ENCODE assay signal across 8 cellular contexts in the genomic region with DNA sequence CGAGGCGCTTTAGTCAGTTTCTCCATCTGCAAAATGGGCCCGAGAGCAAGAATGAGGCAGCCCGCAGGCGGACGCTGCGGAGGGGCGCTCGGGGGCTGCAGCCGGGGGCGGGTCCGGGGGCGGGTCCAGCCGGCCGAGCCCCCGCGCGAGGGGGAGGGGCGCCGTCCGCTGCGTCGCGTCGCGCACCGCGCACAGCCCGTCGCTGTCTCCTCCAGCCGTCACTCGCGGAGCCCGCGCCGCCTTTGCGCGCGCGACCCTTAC. TPM values are rescaled to one million over a fixed set of nuclear protein-coding genes. Genes with fewer than 3 reads are reported as not detected.
DNase-seq lines count a peak whose midpoint lies in the region; ATAC-seq, FAIRE-seq and TF ChIP-seq lines count a peak whose summit lies in the region.

No MANE protein-coding gene starts in this region.

- POLR2A ChIA-PET in H1 (lab: Charles Lee; ENCODE audit: partially characterized antibody): interaction anchor here (0.6 to 3.8 kb wide), 7 partner anchors 10 to 341 kb away, joined by 3 to 11 read pairs (median 3); a partner anchor contains a TSS

- no peak overlapping the region for H2BK15ac ChIP-seq in H1 (ENCODE audit: low read length)

- peak overlapping the region; percentile 52 to 72 (median 61) for H3K4me3 ChIP-seq in H1 (ENCODE audit: extremely low read depth in 1 of 4, insufficient read depth in 2 of 4, low read depth in 3 of 4, low read length in 4 of 4)

- H3K4ac ChIP-seq in H1 (replicated peaks; ENCODE audit: insufficient read length, low read depth, low read length): no peak overlapping the region

- peak overlapping the region; percentile 89 for H3K4me3 Mint-ChIP-seq in natural killer cell

- no peak overlapping the region for H4K91ac ChIP-seq in H1 (replicated peaks; ENCODE audit: insufficient read length, low read length)

- H3K79me2 ChIP-seq in H1 (ENCODE audit: control insufficient read depth in 1 of 2, insufficient read depth in 2 of 2, low read length in 2 of 2): peaks cover 0 to 4% of the 10 kb centered on the region in 2 experiments; a peak in 1 of 4 replicates

- DNase-seq in Right ventricle myocardium inferior (ENCODE audit: missing footprints): no peak
- DNase-seq in cardiac septum (ENCODE audit: low spot score): no peak
- DNase-seq in NCI-H2227 (lab: John Stamatoyannopoulos, UW; ENCODE audit: unreplicated experiment): peak; percentile 92
- DNase-seq in H1 (ENCODE audit: low read depth in 1 of 2, low spot score in 2 of 2): no peak
- no peak for DNase-seq in natural killer cell
- DNase-seq in KG1 (lab: John Stamatoyannopoulos, UW): no peak
- no peak for DNase-seq in retina
- no peak for DNase-seq in stimulated activated CD4-positive, alpha-beta T cell treated with anti-CD3 and anti-CD28 coated beads, Interleukin-2, amount 100 ng/mL, for 48 hours

- peak overlapping the region in 3 of 4 experiments; percentile 7 to 53 (median 45); a peak in 5 of 7 replicates for H3K9ac ChIP-seq in H1 (replicated peaks in 1 of 4; ENCODE audit: extremely low read depth in 1 of 4, low read depth in 3 of 4, low read length in 3 of 4)

- CTCF ChIA-PET in H1 (lab: Charles Lee; ENCODE audit: partially characterized antibody): interaction anchor here (1.4 to 3.6 kb wide), 4 partner anchors 10 to 83 kb away, joined by 4 to 25 read pairs (median 5); a partner anchor contains a TSS

- peak overlapping the region; percentile 67 for H4K5ac ChIP-seq in H1 (ENCODE audit: insufficient read length, low read depth, low read length)

- H2BK5ac ChIP-seq in H1 (ENCODE audit: low read depth, low read length): peak overlapping the region; percentile 75

- peak overlapping the region; percentile 80 to 85 for H3K27ac Mint-ChIP-seq in natural killer cell

- peaks cover 5% of the 10 kb centered on the region for H3K23me2 ChIP-seq in H1 (ENCODE audit: low read depth, low read length)

- H3K4me1 Mint-ChIP-seq in natural killer cell: peaks cover 24% of the 10 kb centered on the region in 2 donors

- H3K23ac ChIP-seq in H1 (ENCODE audit: insufficient read length): no peak overlapping the region

- TF ChIP-seq CTCF in H1 (IDR thresholded peaks at IDR 0.05; ENCODE audit: control extremely low read depth in 1 of 3, insufficient read depth in 1 of 3, low read depth in 1 of 3, low read length in 3 of 3) (no peak), natural killer cell (IDR thresholded peaks at IDR 0.05) (no peak)

- no peak for FAIRE-seq in H1 (lab: Jason Lieb, UNC)

- no peak overlapping the region for H3K14ac ChIP-seq in H1 (ENCODE audit: insufficient read length)

- H3K27me3 ChIP-seq in H1 (replicated peaks in 1 of 4; ENCODE audit: control insufficient read depth in 3 of 4, extremely low read depth in 1 of 4, insufficient read depth in 3 of 4, low read length in 3 of 4): peaks cover 0 to 6% (median 4%) of the 10 kb centered on the region in 4 experiments; a peak in 4 of 7 replicates

- no peak; a peak in 1 of 3 replicates for TF ChIP-seq POLR2A in H1 (IDR thresholded peaks at IDR 0.05; ENCODE audit: control extremely low read depth in 1 of 2, low read depth in 2 of 2, low read length in 2 of 2)

- H3K9me3 Mint-ChIP-seq in natural killer cell: no peaks in the 10 kb centered on the region

- H2BK120ac ChIP-seq in H1 (replicated peaks; ENCODE audit: low read depth, low read length): no peak overlapping the region

- H3K27me3 Mint-ChIP-seq in natural killer cell (ENCODE audit: low read depth in 2 of 2): peaks cover 0 to 10% of the 10 kb centered on the region in 2 donors

- 0 out of 2 replicates have a peak overlapping the region, but pooled peaks have one; percentile 68 for H2BK12ac ChIP-seq in H1 (ENCODE audit: low read depth, low read length)

- TF ChIP-seq RAD21 in H1 (IDR thresholded peaks at IDR 0.05 in 1 of 2, conservative IDR thresholded peaks at IDR 0.05 in 1 of 2; ENCODE audit: low read depth in 2 of 2, low read length in 2 of 2): no peak

- no peak for TF ChIP-seq EP300 in H1 (IDR thresholded peaks at IDR 0.05; ENCODE audit: borderline replicate concordance in 1 of 2, low read depth in 2 of 2, low read length in 2 of 2)

- no peak overlapping the region for H2AK5ac ChIP-seq in H1 (ENCODE audit: low read depth, low read length)

- WGBS in H1 (ENCODE audit: extremely low coverage in 1 of 2, insufficient coverage in 1 of 2, insufficient read length in 1 of 2, insufficient replicate concordance in 2 of 2, low coverage in 1 of 2, low lambda C conversion rate in 2 of 2, missing lambda C conversion rate in 1 of 2), 2 experiments: 1% methylated on average over 17 of the region's 40 CpGs; no CpG with 5 or more reads in 1 of the 2 experiments

- no peak overlapping the region for H3K56ac ChIP-seq in H1 (replicated peaks; ENCODE audit: insufficient read length, low read depth, low read length)

- H2AFZ ChIP-seq in H1 (ENCODE audit: low read length): peak overlapping the region; percentile 80; the same call in 1 of the 2 replicates

- no peaks in the 10 kb centered on the region for H3K36me3 Mint-ChIP-seq in natural killer cell

- no peaks in the 10 kb centered on the region for H4K20me1 ChIP-seq in H1 (replicated peaks in 1 of 2; ENCODE audit: control insufficient read depth in 1 of 2, insufficient read depth in 2 of 2, low read length in 2 of 2)

- H3K4me2 ChIP-seq in H1 (ENCODE audit: insufficient read depth in 1 of 2, low read depth in 2 of 2, low read length in 2 of 2): peak overlapping the region; percentile 66 to 81

- H3K36me3 ChIP-seq in H1 (ENCODE audit: control insufficient read depth in 2 of 4, insufficient read depth in 4 of 4, low read length in 3 of 4): no peaks in the 10 kb centered on the region

- H3K4me1 ChIP-seq in H1 (replicated peaks in 1 of 4; ENCODE audit: control insufficient read depth in 3 of 4, insufficient read depth in 4 of 4, low read length in 3 of 4): peaks cover 3 to 16% (median 7%) of the 10 kb centered on the region in 4 experiments

- no peaks in the 10 kb centered on the region for H3K79me1 ChIP-seq in H1 (ENCODE audit: low read depth, low read length)

- intact Hi-C loops in Right ventricle myocardium inferior (cut with DNase I) (loop anchor here (5.0 kb wide), 1 partner anchor 101 kb away; a partner anchor contains a TSS), cardiac septum (cut with DNase I) (no loop called here), natural killer cell (cut with micrococcal nuclease) (no loop called here)

- H4K8ac ChIP-seq in H1 (ENCODE audit: extremely low read depth, insufficient read depth, low read length): peak overlapping the region; percentile 93; the same call in 1 of the 2 replicates

- peak overlapping the region; percentile 83; the same call in 1 of the 2 replicates for H3K18ac ChIP-seq in H1 (ENCODE audit: extremely low read depth, low read length)

- ATAC-seq in Right ventricle myocardium inferior (peak; percentile 43), natural killer cell (peak; percentile 30 to 34 (median 31))

- no peak overlapping the region for H3K27ac ChIP-seq in H1 (ENCODE audit: low read depth, low read length)

- no peaks in the 10 kb centered on the region for H3K9me3 ChIP-seq in H1 (ENCODE audit: insufficient read depth in 2 of 2, low read depth in 1 of 2, low read length in 1 of 2)

- no peak overlapping the region for H2BK20ac ChIP-seq in H1 (ENCODE audit: low read length)

TF ChIP-seq in H1, 55 proteins besides CTCF, POLR2A, EP300 and RAD21:
- no peak for TF ChIP-seq SRF (IDR thresholded peaks at IDR 0.05; ENCODE audit: low read depth, low read length)
- no peak for TF ChIP-seq SAP30 (IDR thresholded peaks at IDR 0.05; ENCODE audit: insufficient read depth, insufficient replicate concordance, low read length)
- peak; percentile 41; the same call in 1 of the 2 replicates for TF ChIP-seq EGR1 (IDR thresholded peaks at IDR 0.05; ENCODE audit: borderline replicate concordance, low read depth, low read length)

RNA-seq across cellular contexts. Expression of a gene that starts 0.3 kb away (rescaled TPM):
- total RNA-seq in Right ventricle myocardium inferior: 7.5 TPM
- 12.1 TPM for total RNA-seq in cardiac septum
- total RNA-seq in H1 (2021; fragmentation: NEBNext Ultra II Directional; extraction: Animal tissue kit (Norgen Biotek cat#: 25700)): 27.2 and 27.5 TPM in 2 replicates
- polyA plus RNA-seq in H1 (2011; rRNA removed): 11.5 and 22.5 TPM in 2 replicates
- 13.7 TPM for polyA plus RNA-seq in H1 (2011; cell fraction: cytosol; rRNA removed)
- polyA plus RNA-seq in H1 (2011; cell fraction: nucleus; rRNA removed): 62.5 TPM
- 13.1 to 20.2 TPM (median 19.2 TPM) in 4 replicates for polyA plus RNA-seq in H1 (2012, experiment 1 of 2)
- polyA plus RNA-seq in H1 (2012, experiment 2 of 2): 21.5 TPM
- polyA plus RNA-seq in H1 (2013, experiment 1 of 2): 6.5 TPM
- polyA plus RNA-seq in H1 (2013, experiment 2 of 2): 5.8 TPM
- 8.1 and 13.0 TPM in 2 replicates for polyA minus RNA-seq in H1 (2011; rRNA and poly(A)+ RNA removed)
- polyA minus RNA-seq in H1 (2011; cell fraction: cytosol; rRNA and poly(A)+ RNA removed): 9.8 TPM
- polyA minus RNA-seq in H1 (2011; cell fraction: nucleus; rRNA and poly(A)+ RNA removed): 22.3 TPM
- 1 to 10 TPM; 4.1 to 5.9 (median 4.6) TPM for total RNA-seq in natural killer cell

RNA-seq across cellular contexts. Expression of a gene that starts 17.2 kb away (rescaled TPM):
- total RNA-seq in Right ventricle myocardium inferior: not detected
- not detected for total RNA-seq in cardiac septum
- total RNA-seq in H1 (2021; fragmentation: NEBNext Ultra II Directional; extraction: Animal tissue kit (Norgen Biotek cat#: 25700)): 0.91 and 1.2 TPM in 2 replicates
- polyA plus RNA-seq in H1 (2011; rRNA removed): 0.97 and 1.6 TPM in 2 replicates
- 0.79 TPM for polyA plus RNA-seq in H1 (2011; cell fraction: cytosol; rRNA removed)
- 1.2 TPM for polyA plus RNA-seq in H1 (2011; cell fraction: nucleus; rRNA removed)
- 0.30 to 0.62 TPM (median 0.58 TPM) in 4 replicates for polyA plus RNA-seq in H1 (2012, experiment 1 of 2)
- polyA plus RNA-seq in H1 (2012, experiment 2 of 2): 0.77 TPM
- 0.28 TPM for polyA plus RNA-seq in H1 (2013, experiment 1 of 2)
- polyA plus RNA-seq in H1 (2013, experiment 2 of 2): 0.22 TPM
- 0.39 and 0.44 TPM in 2 replicates for polyA minus RNA-seq in H1 (2011; rRNA and poly(A)+ RNA removed)
- not detected for polyA minus RNA-seq in H1 (2011; cell fraction: cytosol; rRNA and poly(A)+ RNA removed)
- polyA minus RNA-seq in H1 (2011; cell fraction: nucleus; rRNA and poly(A)+ RNA removed): 0.90 TPM
- total RNA-seq in natural killer cell: not detected
